23 cellular contexts compared by ENCODE assay signal in genomic region chr6:85436939-85437495, GRCh38.
"Had no signal": no experiment of that assay in that cellular context is flagged by ENCODE, and none has a peak within 500 bp of the region (broad histone marks: within the 10 kb centered on the region; RNA-seq: fewer than 3 reads in every experiment).

No MANE protein-coding gene starts in this region.

- H3K4me1 ChIP-seq: body of pancreas, left lung, neural progenitor cell, prostate gland, thyroid gland had no signal

- H3K27ac Mint-ChIP-seq: activated CD8-positive, alpha-beta T cell treated with anti-CD3 and anti-CD28 coated beads, Interleukin-2, amount 10 ng/mL, durations not matched to agents 7 days and 5 days; activated naive CD8-positive, alpha-beta T cell treated with anti-CD3 and anti-CD28 coated beads, Interleukin-2, amount 50 U/mL, for 24 hours; activated T-helper 1 cell treated with anti-CD3 and anti-CD28 coated beads, Interleukin-12 subunit alpha, Interleukin-12 subunit beta, Interleukin-2, Interleukin-4 antibody, amounts not matched to agents 30 ng/mL and 10 ng/mL and 1 ng/mL, durations not matched to agents 14 hours and 24 hours and 36 hours; dendritic cell treated with granulocyte-macrophage colony-stimulating factor and Interleukin-4, amounts not matched to agents 40 ng/mL and 50 ng/mL, for 4 days; neural progenitor cell had no signal

- H2AFZ ChIP-seq: hepatocyte, neural progenitor cell had no signal

- H3K4me1 Mint-ChIP-seq: activated naive CD8-positive, alpha-beta T cell treated with anti-CD3 and anti-CD28 coated beads, Interleukin-2, amount 50 U/mL, for 24 hours; mesothelial cell of epicardium; neural progenitor cell had no signal

- H3K9me3 ChIP-seq: body of pancreas, prostate gland, thyroid gland had no signal

- H3K36me3 ChIP-seq: left lung, neural progenitor cell, prostate gland, thyroid gland, WERI-Rb-1 had no signal

- H3K36me3 Mint-ChIP-seq: mesothelial cell of epicardium, neural progenitor cell had no signal

- H3K4me3 ChIP-seq: body of pancreas, hepatocyte, left lung, neural progenitor cell, prostate gland, thyroid gland had no signal

- H3K9me3 Mint-ChIP-seq: dendritic cell treated with granulocyte-macrophage colony-stimulating factor and Interleukin-4, amounts not matched to agents 40 ng/mL and 50 ng/mL, for 4 days had no signal

- DNase-seq: activated CD4-positive, alpha-beta T cell treated with anti-CD3 and anti-CD28 coated beads, Interleukin-2, amount 50 U/mL, for 1 hour; activated CD4-positive, CD25-positive, alpha-beta regulatory T cell treated with anti-CD3 and anti-CD28 coated beads, Interleukin-2, amount 50 U/mL, for 72 hours; activated CD8-positive, alpha-beta T cell treated with anti-CD3 and anti-CD28 coated beads, Interleukin-2, amount 10 ng/mL, durations not matched to agents 7 days and 5 days; activated gamma-delta T cell; activated naive CD4-positive, alpha-beta T cell treated with anti-CD3 and anti-CD28 coated beads, Interleukin-2, amount 50 U/mL, for 16 hours; activated naive CD8-positive, alpha-beta T cell treated with anti-CD3 and anti-CD28 coated beads, Interleukin-2, amount 50 U/mL, for 24 hours; body of pancreas; caudate nucleus; effector CD8-positive, alpha-beta T cell; glutamatergic neuron; kidney glomerular epithelial cell; left lung; naive thymus-derived CD8-positive, alpha-beta T cell; stimulated activated CD4-positive, alpha-beta T cell treated with anti-CD3 and anti-CD28 coated beads, Interleukin-4, amount 100 ng/mL, for 24 hours; stimulated activated naive CD8-positive, alpha-beta T cell treated with anti-CD3 and anti-CD28 coated beads, Interleukin-15, Interleukin-2, amounts not matched to agents 100 U/mL and 50 U/mL, for 24 hours; thyroid gland; WERI-Rb-1 had no signal

- ATAC-seq: activated CD8-positive, alpha-beta T cell treated with anti-CD3 and anti-CD28 coated beads, Interleukin-2, amount 10 ng/mL, durations not matched to agents 7 days and 5 days; activated naive CD8-positive, alpha-beta T cell treated with anti-CD3 and anti-CD28 coated beads, Interleukin-2, amount 50 U/mL, for 24 hours; body of pancreas; left lung; naive thymus-derived CD8-positive, alpha-beta T cell; stimulated activated naive CD8-positive, alpha-beta T cell treated with anti-CD3 and anti-CD28 coated beads, Interleukin-15, Interleukin-2, amounts not matched to agents 100 U/mL and 50 U/mL, for 24 hours had no signal

- H3K27me3 Mint-ChIP-seq: activated naive CD8-positive, alpha-beta T cell treated with anti-CD3 and anti-CD28 coated beads, Interleukin-2, amount 50 U/mL, for 24 hours; naive thymus-derived CD8-positive, alpha-beta T cell had no signal

- H3K4me3 Mint-ChIP-seq: activated CD8-positive, alpha-beta T cell treated with anti-CD3 and anti-CD28 coated beads, Interleukin-2, amount 10 ng/mL, durations not matched to agents 7 days and 5 days; activated naive CD8-positive, alpha-beta T cell treated with anti-CD3 and anti-CD28 coated beads, Interleukin-2, amount 50 U/mL, for 24 hours; activated T-helper 1 cell treated with anti-CD3 and anti-CD28 coated beads, Interleukin-12 subunit alpha, Interleukin-12 subunit beta, Interleukin-2, Interleukin-4 antibody, amounts not matched to agents 30 ng/mL and 10 ng/mL and 1 ng/mL, durations not matched to agents 14 hours and 24 hours and 36 hours; dendritic cell treated with granulocyte-macrophage colony-stimulating factor and Interleukin-4, amounts not matched to agents 40 ng/mL and 50 ng/mL, for 4 days; mesothelial cell of epicardium; naive thymus-derived CD8-positive, alpha-beta T cell; neural progenitor cell had no signal

- H3K27ac ChIP-seq: body of pancreas, hepatocyte, left lung, neural progenitor cell, prostate gland, thyroid gland, WERI-Rb-1 had no signal

- H3K79me2 ChIP-seq: hepatocyte had no signal

- H3K27me3 ChIP-seq: body of pancreas, hepatocyte, left lung, neural progenitor cell, thyroid gland had no signal
